Comparison of ENCODE assay signal across 8 cellular contexts in the genomic region with DNA sequence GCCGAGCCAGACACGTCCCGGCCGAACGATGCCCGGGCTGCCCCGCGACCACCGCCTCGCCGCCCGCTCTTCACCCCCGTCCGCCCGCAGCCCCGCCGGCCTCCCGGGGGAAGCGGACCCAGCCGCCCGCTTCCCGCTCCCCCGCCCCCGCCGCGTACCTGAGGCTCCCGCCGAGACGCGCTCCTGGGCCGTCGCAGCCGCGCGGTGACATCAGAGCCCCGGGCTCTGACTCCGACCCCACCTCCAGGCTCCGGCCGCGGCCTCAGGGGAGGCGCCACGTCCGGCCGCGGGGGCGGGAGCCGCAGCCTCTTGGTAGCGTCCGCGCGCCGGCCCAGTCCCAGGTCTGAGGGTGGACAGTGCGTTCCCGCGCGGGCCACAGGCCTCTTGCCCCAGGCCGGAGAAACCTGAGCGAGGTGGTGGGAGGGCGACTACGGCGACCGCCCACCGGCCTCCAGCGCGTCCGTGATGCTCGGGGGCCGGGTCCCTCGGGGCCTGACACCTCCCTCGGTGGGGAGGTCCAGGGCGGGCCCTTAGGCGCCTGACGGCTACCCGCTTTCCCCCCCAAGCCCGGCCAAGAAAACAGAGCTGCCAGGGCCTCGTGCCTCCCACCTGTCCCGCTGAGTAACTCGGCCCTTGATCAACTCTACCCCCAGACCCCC. TPM values are rescaled to one million over a fixed set of nuclear protein-coding genes. Genes with fewer than 3 reads are reported as not detected.
DNase-seq lines count a peak whose midpoint lies in the region; ATAC-seq, FAIRE-seq and TF ChIP-seq lines count a peak whose summit lies in the region.

A gene with protein sequence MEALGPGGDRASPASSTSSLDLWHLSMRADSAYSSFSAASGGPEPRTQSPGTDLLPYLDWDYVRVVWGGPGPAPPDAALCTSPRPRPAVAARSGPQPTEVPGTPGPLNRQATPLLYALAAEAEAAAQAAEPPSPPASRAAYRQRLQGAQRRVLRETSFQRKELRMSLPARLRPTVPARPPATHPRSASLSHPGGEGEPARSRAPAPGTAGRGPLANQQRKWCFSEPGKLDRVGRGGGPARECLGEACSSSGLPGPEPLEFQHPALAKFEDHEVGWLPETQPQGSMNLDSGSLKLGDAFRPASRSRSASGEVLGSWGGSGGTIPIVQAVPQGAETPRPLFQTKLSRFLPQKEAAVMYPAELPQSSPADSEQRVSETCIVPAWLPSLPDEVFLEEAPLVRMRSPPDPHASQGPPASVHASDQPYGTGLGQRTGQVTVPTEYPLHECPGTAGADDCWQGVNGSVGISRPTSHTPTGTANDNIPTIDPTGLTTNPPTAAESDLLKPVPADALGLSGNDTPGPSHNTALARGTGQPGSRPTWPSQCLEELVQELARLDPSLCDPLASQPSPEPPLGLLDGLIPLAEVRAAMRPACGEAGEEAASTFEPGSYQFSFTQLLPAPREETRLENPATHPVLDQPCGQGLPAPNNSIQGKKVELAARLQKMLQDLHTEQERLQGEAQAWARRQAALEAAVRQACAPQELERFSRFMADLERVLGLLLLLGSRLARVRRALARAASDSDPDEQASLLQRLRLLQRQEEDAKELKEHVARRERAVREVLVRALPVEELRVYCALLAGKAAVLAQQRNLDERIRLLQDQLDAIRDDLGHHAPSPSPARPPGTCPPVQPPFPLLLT (minus strand): TSS at position 212 of the 659 bp plus-strand sequence. CDS start 4,507 bp downstream, outside the sequence.

- ATAC-seq in GM21526 (IDR thresholded peaks at IDR 0.05; ENCODE audit: low FRiP score, unreplicated experiment), result peak; percentile 71
- peak; percentile 28 to 29 for ATAC-seq in naive B cell (ENCODE audit: low read depth in 2 of 2)

- H3K27ac ChIP-seq in VCaP (peak within 1 kb of the TSS; percentile 93), esophagus squamous epithelium (peak within 1 kb of the TSS; percentile 72 to 89 (median 84))

- peaks cover 9 to 41% (median 10%) of the 10 kb centered on the region in 3 donors for H3K4me1 ChIP-seq in esophagus squamous epithelium

- no peaks in the 10 kb centered on the region for H3K9me3 ChIP-seq in esophagus squamous epithelium

- peak within 1 kb of the TSS in 4 of 6 donors; percentile 39 to 89 (median 76) for H3K27ac Mint-ChIP-seq in naive B cell

- H3K27me3 ChIP-seq in esophagus squamous epithelium, result peaks cover 0 to 34% (median 0%) of the 10 kb centered on the region in 4 donors

- H3K4me3 ChIP-seq in esophagus squamous epithelium, result peak within 1 kb of the TSS; percentile 59 to 91 (median 89)

- no peak for TF ChIP-seq CTCF in VCaP (conservative IDR thresholded peaks at IDR 0.05)
- TF ChIP-seq CTCF in esophagus squamous epithelium (IDR thresholded peaks at IDR 0.05), result no peak

- no peaks in the 10 kb centered on the region for H3K36me3 Mint-ChIP-seq in naive B cell

- H3K9me3 Mint-ChIP-seq in naive B cell, result no peaks in the 10 kb centered on the region

- peaks cover 0 to 5% (median 0%) of the 10 kb centered on the region in 3 donors for H3K36me3 ChIP-seq in esophagus squamous epithelium

- H3K4me1 Mint-ChIP-seq in naive B cell, result peaks cover 9 to 21% (median 12%) of the 10 kb centered on the region in 3 donors

- DNase-seq in NK-92 treated with Interleukin-12 subunit alpha and Interleukin-12 subunit beta, amount 100 ng/mL, for 24 hours (lab: John Stamatoyannopoulos, UW), result peak; percentile 38
- DNase-seq in NK-92 (lab: John Stamatoyannopoulos, UW; ENCODE audit: unreplicated experiment), result no peak
- DNase-seq in HTR-8/SVneo (ENCODE audit: insufficient read length, low spot score), result peak; percentile 79
- no peak for DNase-seq in esophagus squamous epithelium (lab: John Stamatoyannopoulos, UW)
- DNase-seq in naive B cell, result peak; percentile 27
- DNase-seq in pons (ENCODE audit: low spot score), result no peak

- WGBS in esophagus squamous epithelium, 2 donors, result 32 to 42% methylated on average over 5 to 10 of the region's 78 CpGs

- peak in 1 of 4 donors; percentile 44 for TF ChIP-seq POLR2A in esophagus squamous epithelium (IDR thresholded peaks at IDR 0.05)

- peak; percentile 69 for FAIRE-seq in HTR-8/SVneo (lab: Jason Lieb, UNC)

- intact Hi-C loops in esophagus squamous epithelium (cut with DNase I), result no loop called here

- H3K27me3 Mint-ChIP-seq in naive B cell, result peaks cover 31 to 58% (median 39%) of the 10 kb centered on the region in 3 donors

- peak within 1 kb of the TSS; percentile 85 to 93 (median 91) for H3K4me3 Mint-ChIP-seq in naive B cell

RNA-seq across cellular contexts. Expression of the gene that starts here (rescaled TPM):
- total RNA-seq in esophagus squamous epithelium, result 10 to 100 TPM in 1 of 4 donors, 1 to 10 TPM in 3; 2.7 to 10.7 (median 3.7) TPM
- polyA plus RNA-seq in naive B cell (ENCODE audit: low read depth in 6 of 6), result under 1 TPM in 1 of 6 donors, not detected in 5; 0.26 TPM

Comparison
In these comparisons a context has a peak if more than half of its experiments do, and no peak if none do; other contexts are left out.
1. DNase-seq: peak in NK-92 treated with Interleukin-12 subunit alpha and Interleukin-12 subunit beta, amount 100 ng/mL, for 24 hours (single experiment) and HTR-8/SVneo (single experiment); none in NK-92 (single experiment), esophagus squamous epithelium (single experiment) and pons (single experiment).
2. Peak in DNase-seq and ATAC-seq in naive B cell; RNA of the gene not detected or under 1 TPM.